ENCODE assay signal across 9 cellular contexts in genomic region chr18:76588591-76589303, GRCh38.
DNase-seq lines count a peak whose midpoint lies in the region; ATAC-seq, FAIRE-seq and TF ChIP-seq lines count a peak whose summit lies in the region.
"Had no signal": no experiment of that assay in that cellular context is flagged by ENCODE, and none has a peak within 500 bp of the region (broad histone marks: within the 10 kb centered on the region; RNA-seq: fewer than 3 reads in every experiment).

No MANE protein-coding gene starts in this region.

- H3K27ac ChIP-seq in HCT116 (ENCODE audit: low read depth, low read length): no peak overlapping the region
- H3K27ac ChIP-seq in ascending aorta: no peak overlapping the region
- no peak overlapping the region for H3K27ac ChIP-seq in keratinocyte (ENCODE audit: control insufficient read depth, insufficient read depth, low read length)
- H3K27ac ChIP-seq in skeletal muscle tissue (ENCODE audit: low read depth, low read length): no peak overlapping the region
- H3K27ac ChIP-seq: SK-N-MC had no signal

- peaks cover 49% of the 10 kb centered on the region for H3K27me3 ChIP-seq in HCT116 (ENCODE audit: insufficient read depth, low read length)
- no peaks in the 10 kb centered on the region for H3K27me3 ChIP-seq in ascending aorta
- H3K27me3 ChIP-seq in keratinocyte (ENCODE audit: control insufficient read depth, extremely low read depth, insufficient read depth, low read length): peaks cover 9% of the 10 kb centered on the region
- H3K27me3 ChIP-seq in skeletal muscle tissue (ENCODE audit: control insufficient read depth in 3 of 3, insufficient read depth in 3 of 3, low read length in 3 of 3): peaks cover 9 to 30% (median 23%) of the 10 kb centered on the region in 3 donors

- no peak for TF ChIP-seq CTCF in HCT116 (IDR thresholded peaks at IDR 0.05 in 2 of 3, conservative IDR thresholded peaks at IDR 0.05 in 1 of 3; ENCODE audit: borderline replicate concordance in 1 of 3, insufficient read depth in 1 of 3, low read depth in 2 of 3, low read length in 2 of 3)
- TF ChIP-seq CTCF in ascending aorta (IDR thresholded peaks at IDR 0.05): no peak
- no peak for TF ChIP-seq CTCF in keratinocyte (optimal IDR thresholded peaks at IDR 0.05 in 1 of 3, IDR thresholded peaks at IDR 0.05 in 1 of 3, conservative IDR thresholded peaks at IDR 0.05 in 1 of 3; ENCODE audit: extremely low read depth in 1 of 3, insufficient read depth in 2 of 3, low read length in 3 of 3)

- CTCF ChIA-PET in HCT116 (lab: Charles Lee): no interaction called here

- BruUV-seq in HCT116 (replicated peaks; lab: Mats Ljungman, UMichigan): no TSS peak

- H3K9me2 ChIP-seq in HCT116 (ENCODE audit: insufficient read depth): no peaks in the 10 kb centered on the region

- intact Hi-C loops in HCT116 (cut with micrococcal nuclease): no loop called here
- intact Hi-C loops in ascending aorta (cut with DNase I): no loop called here

- H3K4me1 ChIP-seq in HCT116 (ENCODE audit: control insufficient read depth in 1 of 2, insufficient read depth in 2 of 2, low read length in 2 of 2) (no peaks in the 10 kb centered on the region), ascending aorta (no peaks in the 10 kb centered on the region), keratinocyte (ENCODE audit: control insufficient read depth, extremely low read depth, insufficient read depth, low read length) (no peaks in the 10 kb centered on the region), skeletal muscle tissue (ENCODE audit: control insufficient read depth in 3 of 3, insufficient read depth in 3 of 3, low read length in 3 of 3) (peaks cover 0 to 5% (median 0%) of the 10 kb centered on the region in 3 donors)

- H3K9ac ChIP-seq in HCT116 (ENCODE audit: low read length) (no peak overlapping the region), keratinocyte (ENCODE audit: control insufficient read depth, extremely low read depth, insufficient read depth, low read length) (no peak overlapping the region), skeletal muscle tissue (ENCODE audit: low read depth in 1 of 3, low read length in 3 of 3) (no peak overlapping the region)

- H3K9me3 ChIP-seq in HCT116 (ENCODE audit: control insufficient read depth in 1 of 2, insufficient read depth in 1 of 2, low read depth in 1 of 2, low read length in 2 of 2) (no peaks in the 10 kb centered on the region), ascending aorta (no peaks in the 10 kb centered on the region), keratinocyte (ENCODE audit: control insufficient read depth, low read depth, low read length) (no peaks in the 10 kb centered on the region), skeletal muscle tissue (ENCODE audit: control insufficient read depth in 3 of 3, low read length in 3 of 3) (peaks cover 0 to 2% (median 0%) of the 10 kb centered on the region in 3 donors)

- no peak for TF ChIP-seq POLR2A in HCT116 (IDR thresholded peaks at IDR 0.05; ENCODE audit: borderline replicate concordance, extremely low read depth, insufficient read depth, insufficient read length)

- H3K4me2 ChIP-seq in HCT116 (ENCODE audit: low read length) (peak overlapping the region; percentile 14; the same call in 1 of the 2 replicates), keratinocyte (ENCODE audit: control insufficient read depth, extremely low read depth, insufficient read depth, low read depth, low read length) (peak overlapping the region; percentile 62)

- ATAC-seq in HCT116 (no peak), HG03196 (IDR thresholded peaks at IDR 0.05; ENCODE audit: unreplicated experiment) (no peak)

- dilution Hi-C loops in keratinocyte (cut with MboI; ENCODE audit: extremely low pct_ligation_motif_present, low sequenced_read_pairs): no loop called here

- H3K4me3 ChIP-seq in HCT116 (replicated peaks in 1 of 2; ENCODE audit: low read depth in 1 of 2, low read length in 2 of 2): no peak overlapping the region
- H3K4me3 ChIP-seq in ascending aorta: peak overlapping the region; percentile 35 to 53
- peak overlapping the region in 2 of 3 experiments; percentile 18 to 43 for H3K4me3 ChIP-seq in keratinocyte (ENCODE audit: control insufficient read depth in 2 of 3, extremely low read depth in 1 of 3, insufficient read depth in 2 of 3, low read depth in 1 of 3, low read length in 3 of 3)
- peak overlapping the region in 2 of 3 donors; percentile 14 to 57 for H3K4me3 ChIP-seq in skeletal muscle tissue (ENCODE audit: low read length in 3 of 3)
- H3K4me3 ChIP-seq: SK-N-MC had no signal

- H2AFZ ChIP-seq in HCT116 (ENCODE audit: low read depth, low read length, poor library complexity, severe bottlenecking): no peak overlapping the region
- H2AFZ ChIP-seq in keratinocyte (ENCODE audit: control insufficient read depth, low read length): peak overlapping the region; percentile 53

- H3K79me2 ChIP-seq in HCT116 (ENCODE audit: insufficient read depth, low read length) (no peaks in the 10 kb centered on the region), keratinocyte (ENCODE audit: control insufficient read depth, insufficient read depth, low read length) (no peaks in the 10 kb centered on the region)

- no peak for DNase-seq in HCT116 (ENCODE audit: low read depth, low spot score)
- DNase-seq in ascending aorta (ENCODE audit: low spot score in 2 of 2): no peak
- no peak for DNase-seq in keratinocyte (ENCODE audit: low read depth, low spot score)
- DNase-seq in SK-N-DZ (ENCODE audit: low spot score): no peak
- DNase-seq in DMS114 treated with DMSO at 0.1 percent for 48 hours (lab: John Stamatoyannopoulos, UW; ENCODE audit: unreplicated experiment): no peak
- no peak for DNase-seq in NCI-H526 treated with DMSO at 0.1 percent for 48 hours (lab: John Stamatoyannopoulos, UW)

- H3K36me3 ChIP-seq in HCT116 (ENCODE audit: control insufficient read depth in 1 of 2, insufficient read depth in 2 of 2, low read length in 2 of 2): no peaks in the 10 kb centered on the region
- no peaks in the 10 kb centered on the region for H3K36me3 ChIP-seq in ascending aorta
- H3K36me3 ChIP-seq in keratinocyte (ENCODE audit: control insufficient read depth in 2 of 2, extremely low read depth in 1 of 2, insufficient read depth in 2 of 2, low read length in 2 of 2): no peaks in the 10 kb centered on the region
- H3K36me3 ChIP-seq in skeletal muscle tissue (ENCODE audit: control insufficient read depth in 3 of 3, insufficient read depth in 3 of 3, low read length in 3 of 3): no peaks in the 10 kb centered on the region

- POLR2A ChIA-PET in HCT116 (lab: Charles Lee): no interaction called here

- H3K9me1 ChIP-seq in keratinocyte (ENCODE audit: control insufficient read depth, extremely low read depth, insufficient read depth, low read length): no peaks in the 10 kb centered on the region

- FAIRE-seq in keratinocyte (lab: Jason Lieb, UNC): no peak

- RAD21 ChIA-PET in HCT116 (lab: Charles Lee; ENCODE audit: low non-redundant PET in 1 of 2, low total read pairs in 2 of 2, uncharacterized antibody in 2 of 2, unreplicated experiment in 2 of 2): no interaction called here

- H4K20me1 ChIP-seq in HCT116 (ENCODE audit: insufficient read depth) (no peaks in the 10 kb centered on the region), keratinocyte (ENCODE audit: control insufficient read depth, extremely low read depth, insufficient read depth, low read length) (no peaks in the 10 kb centered on the region)

- TF ChIP-seq RAD21 in HCT116 (IDR thresholded peaks at IDR 0.05; ENCODE audit: low read depth): no peak

TF ChIP-seq in HCT116, 20 proteins besides CTCF, POLR2A, EP300 and RAD21:
- no peak for TF ChIP-seq FOSL1 (IDR thresholded peaks at IDR 0.05; ENCODE audit: low read depth)
- no peak for TF ChIP-seq CEBPB (IDR thresholded peaks at IDR 0.05; ENCODE audit: low read depth)
- TF ChIP-seq REST (IDR thresholded peaks at IDR 0.05; ENCODE audit: low read depth): no peak
- TF ChIP-seq, protein P1, sequence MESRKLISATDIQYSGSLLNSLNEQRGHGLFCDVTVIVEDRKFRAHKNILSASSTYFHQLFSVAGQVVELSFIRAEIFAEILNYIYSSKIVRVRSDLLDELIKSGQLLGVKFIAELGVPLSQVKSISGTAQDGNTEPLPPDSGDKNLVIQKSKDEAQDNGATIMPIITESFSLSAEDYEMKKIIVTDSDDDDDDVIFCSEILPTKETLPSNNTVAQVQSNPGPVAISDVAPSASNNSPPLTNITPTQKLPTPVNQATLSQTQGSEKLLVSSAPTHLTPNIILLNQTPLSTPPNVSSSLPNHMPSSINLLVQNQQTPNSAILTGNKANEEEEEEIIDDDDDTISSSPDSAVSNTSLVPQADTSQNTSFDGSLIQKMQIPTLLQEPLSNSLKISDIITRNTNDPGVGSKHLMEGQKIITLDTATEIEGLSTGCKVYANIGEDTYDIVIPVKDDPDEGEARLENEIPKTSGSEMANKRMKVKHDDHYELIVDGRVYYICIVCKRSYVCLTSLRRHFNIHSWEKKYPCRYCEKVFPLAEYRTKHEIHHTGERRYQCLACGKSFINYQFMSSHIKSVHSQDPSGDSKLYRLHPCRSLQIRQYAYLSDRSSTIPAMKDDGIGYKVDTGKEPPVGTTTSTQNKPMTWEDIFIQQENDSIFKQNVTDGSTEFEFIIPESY (IDR thresholded peaks at IDR 0.05; ENCODE audit: extremely low read depth, insufficient replicate concordance, low read length): no peak
- TF ChIP-seq EZH2 (IDR thresholded peaks at IDR 0.05): no peak

Comparison
In these comparisons a context has a peak if more than half of its experiments do, and no peak if none do; other contexts are left out.
1. H3K4me3 ChIP-seq: peak in ascending aorta (2 of 2), keratinocyte (2 of 3) and skeletal muscle tissue (2 of 3); none in HCT116 (0 of 2).